ENCODE assay signal across 9 cellular contexts in the genomic region with DNA sequence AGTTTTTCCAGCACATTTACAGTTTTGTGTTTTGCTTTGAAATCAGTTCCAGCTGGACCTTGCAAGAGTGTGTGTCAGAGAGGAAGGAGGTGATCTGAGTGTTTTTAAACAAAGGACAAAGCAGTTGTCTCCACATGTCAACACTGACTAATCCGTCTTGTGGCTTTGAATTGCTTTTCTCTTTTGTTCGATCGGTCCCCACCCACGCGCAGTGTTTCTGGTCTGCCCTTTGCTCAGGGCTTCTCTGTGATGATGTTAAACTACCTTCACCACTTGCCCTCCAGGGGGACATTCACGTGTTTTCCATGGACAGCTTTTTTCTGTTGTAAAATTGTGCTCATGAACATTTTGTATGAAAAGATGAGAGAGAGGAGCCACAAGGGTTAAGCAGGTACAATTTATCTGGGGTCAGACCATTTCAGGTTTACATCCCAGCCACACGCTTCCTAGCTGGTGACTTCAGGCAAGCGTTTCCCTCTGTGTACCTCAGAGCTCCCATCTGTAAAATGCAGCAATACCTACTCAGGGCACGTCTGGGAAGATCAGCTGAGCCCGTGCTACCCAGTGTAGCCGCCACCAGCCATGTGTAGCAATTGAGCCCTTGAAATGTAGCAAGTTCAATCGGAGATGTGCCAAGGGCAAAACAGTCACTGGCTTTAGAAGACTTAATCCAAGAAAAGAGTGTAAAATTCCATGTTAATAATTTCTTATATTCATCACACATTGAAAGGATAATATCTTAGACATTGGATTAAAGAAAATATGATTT. TPM values are rescaled to one million over a fixed set of nuclear protein-coding genes. Genes with fewer than 3 reads are reported as not detected.
DNase-seq lines count a peak whose midpoint lies in the region; ATAC-seq and TF ChIP-seq lines count a peak whose summit lies in the region.
"Had no signal": no experiment of that assay in that cellular context is flagged by ENCODE, and none has a peak within 500 bp of the region (broad histone marks: within the 10 kb centered on the region; RNA-seq: fewer than 3 reads in every experiment).

No MANE protein-coding gene starts in this region.

- H3K27ac Mint-ChIP-seq in T-helper 2 cell treated with Interferon-gamma antibody and Interleukin-4, amounts not matched to agents 5 μg/mL and 100 μg/mL, for 36 hours = no peak overlapping the region

- 0 out of 2 replicates have a peak, but pooled peaks cover 9% of the 10 kb centered on the region for H3F3A ChIP-seq in GM23248 (ENCODE audit: insufficient read depth)

- WGBS in GM23248 (ENCODE audit: low coverage in 1 of 2, low lambda C conversion rate in 2 of 2, missing lambda C conversion rate in 2 of 2), 2 experiments = 64 to 72% methylated on average over 12 of the region's 12 CpGs

- DNase-seq in GM23248 (peak; percentile 81), foreskin keratinocyte (peak; percentile 85 to 91), hepatic stellate cell (ENCODE audit: low spot score) (no peak), OCI-M2 (lab: John Stamatoyannopoulos, UW; ENCODE audit: unreplicated experiment) (no peak)
- DNase-seq in T-helper 2 cell treated with Interferon-gamma antibody and Interleukin-4, amounts not matched to agents 5 μg/mL and 100 μg/mL, for 36 hours (ENCODE audit: low spot score) = peak; percentile 66
- DNase-seq in stimulated activated CD4-positive, alpha-beta T cell treated with anti-CD3 and anti-CD28 coated beads, Interleukin-4, amount 100 ng/mL, for 24 hours = peak; percentile 51
- DNase-seq: NCI-H2171 had no signal

- H3K9me3 Mint-ChIP-seq in T-helper 2 cell treated with Interferon-gamma antibody and Interleukin-4, amounts not matched to agents 5 μg/mL and 100 μg/mL, for 36 hours = no peaks in the 10 kb centered on the region

- peaks cover 9% of the 10 kb centered on the region for H3K4me1 Mint-ChIP-seq in T-helper 2 cell treated with Interferon-gamma antibody and Interleukin-4, amounts not matched to agents 5 μg/mL and 100 μg/mL, for 36 hours (ENCODE audit: low read depth)

- no peak overlapping the region for H3K9ac ChIP-seq in GM23248

- H3K4me1 ChIP-seq in GM23248 (ENCODE audit: insufficient read depth) (peaks cover 10% of the 10 kb centered on the region), foreskin keratinocyte (peaks cover 28% of the 10 kb centered on the region)

- H3K9me2 ChIP-seq in GM23248 (ENCODE audit: insufficient read depth) = no peaks in the 10 kb centered on the region

- H3K27ac ChIP-seq in GM23248 = no peak overlapping the region
- peak overlapping the region; percentile 21 for H3K27ac ChIP-seq in foreskin keratinocyte

- no peak overlapping the region for H3K4me3 ChIP-seq in GM23248

- H3K4me3 Mint-ChIP-seq in T-helper 2 cell treated with Interferon-gamma antibody and Interleukin-4, amounts not matched to agents 5 μg/mL and 100 μg/mL, for 36 hours = no peak overlapping the region

- H3K4me2 ChIP-seq in GM23248 (ENCODE audit: unreplicated experiment) = no peak overlapping the region

- peaks cover 70% of the 10 kb centered on the region for H3K36me3 Mint-ChIP-seq in T-helper 2 cell treated with Interferon-gamma antibody and Interleukin-4, amounts not matched to agents 5 μg/mL and 100 μg/mL, for 36 hours (ENCODE audit: low read depth)

- H3K27me3 ChIP-seq in GM23248 (replicated peaks; ENCODE audit: insufficient read depth) = no peaks in the 10 kb centered on the region
- H3K27me3 ChIP-seq in foreskin keratinocyte = no peaks in the 10 kb centered on the region

- in situ Hi-C loops in GM23248 (cut with MboI) = no loop called here

- H3K9me3 ChIP-seq in GM23248 (ENCODE audit: low read depth) = no peaks in the 10 kb centered on the region

- H3K27me3 Mint-ChIP-seq in T-helper 2 cell treated with Interferon-gamma antibody and Interleukin-4, amounts not matched to agents 5 μg/mL and 100 μg/mL, for 36 hours (ENCODE audit: low read depth) = no peaks in the 10 kb centered on the region

- no peak overlapping the region for H2AFZ ChIP-seq in GM23248

- no peaks in the 10 kb centered on the region for H4K20me1 ChIP-seq in GM23248 (ENCODE audit: insufficient read depth)

- H3K36me3 ChIP-seq in GM23248 (ENCODE audit: low read depth) = no peaks in the 10 kb centered on the region

- peak; percentile 56 for TF ChIP-seq CTCF in foreskin keratinocyte (conservative IDR thresholded peaks at IDR 0.05)

- H3K79me2 ChIP-seq in GM23248 (ENCODE audit: insufficient read depth) = no peaks in the 10 kb centered on the region

- peak; percentile 77 for ATAC-seq in foreskin keratinocyte
- ATAC-seq in HG03378 (IDR thresholded peaks at IDR 0.05; ENCODE audit: unreplicated experiment) = no peak
- ATAC-seq in HG02885 (IDR thresholded peaks at IDR 0.05; ENCODE audit: poor library complexity, unreplicated experiment) = no peak

RNA-seq across cellular contexts. Expression of gene PLA2G4C, which starts 13.5 kb away (rescaled TPM):
- total RNA-seq in GM23248 (2014; rRNA removed; shearing (Covaris generic)) = 0.63 and 0.76 TPM in 2 replicates
- polyA plus RNA-seq in GM23248 (2016; fragmentation: Nextera tagmentation; extraction: Ambion mirVana) (1.8 and 1.9 TPM in 2 replicates), foreskin keratinocyte (0.65 and 1.8 TPM in 2 replicates)
- 1.1 TPM in 2 replicates for total RNA-seq in foreskin keratinocyte

RNA-seq across cellular contexts. Expression of gene LIG1, which starts 46.1 kb away (rescaled TPM):
- 9.3 and 10.6 TPM in 2 replicates for total RNA-seq in GM23248 (2014; rRNA removed; shearing (Covaris generic))
- polyA plus RNA-seq in GM23248 (2016; fragmentation: Nextera tagmentation; extraction: Ambion mirVana) (14.5 and 17.9 TPM in 2 replicates), foreskin keratinocyte (56.1 and 68.0 TPM in 2 replicates)
- 56.2 and 78.5 TPM in 2 replicates for total RNA-seq in foreskin keratinocyte

RNA-seq across cellular contexts. Expression of gene ZSWIM9, which starts 46.4 kb away (rescaled TPM):
- 4.3 and 6.6 TPM in 2 replicates for total RNA-seq in GM23248 (2014; rRNA removed; shearing (Covaris generic))
- polyA plus RNA-seq in GM23248 (2016; fragmentation: Nextera tagmentation; extraction: Ambion mirVana) (0.88 and 1.2 TPM in 2 replicates), foreskin keratinocyte (3.9 and 4.5 TPM in 2 replicates)
- total RNA-seq in foreskin keratinocyte = 1.8 and 2.1 TPM in 2 replicates

Comparison
In these comparisons a context has a peak if more than half of its experiments do, and no peak if none do; other contexts are left out.
1. DNase-seq: peak in GM23248 (single experiment), T-helper 2 cell treated with Interferon-gamma antibody and Interleukin-4, amounts not matched to agents 5 μg/mL and 100 μg/mL, for 36 hours (single experiment), foreskin keratinocyte (2 of 2) and stimulated activated CD4-positive, alpha-beta T cell treated with anti-CD3 and anti-CD28 coated beads, Interleukin-4, amount 100 ng/mL, for 24 hours (single experiment); none in hepatic stellate cell (single experiment) and OCI-M2 (single experiment).